In genomic region chr5:138926257-138926656, GRCh38 we compare ENCODE assay signal across 21 cellular contexts. TPM values are rescaled to one million over a fixed set of nuclear protein-coding genes. Genes with fewer than 3 reads are reported as not detected.
DNase-seq lines count a peak whose midpoint lies in the region; ATAC-seq, FAIRE-seq and TF ChIP-seq lines count a peak whose summit lies in the region.
"Had no signal": no experiment of that assay in that cellular context is flagged by ENCODE, and none has a peak within 500 bp of the region (broad histone marks: within the 10 kb centered on the region; RNA-seq: fewer than 3 reads in every experiment).

No MANE protein-coding gene starts in this region.

- H3K4me1 Mint-ChIP-seq in activated naive CD8-positive, alpha-beta T cell treated with anti-CD3 and anti-CD28 coated beads for 36 hours = no peaks in the 10 kb centered on the region
- no peaks in the 10 kb centered on the region for H3K4me1 Mint-ChIP-seq in activated naive CD8-positive, alpha-beta T cell treated with anti-CD3 and anti-CD28 coated beads, Interleukin-2, amount 50 U/mL, for 24 hours
- H3K4me1 Mint-ChIP-seq in mesothelial cell of epicardium = no peaks in the 10 kb centered on the region
- H3K4me1 Mint-ChIP-seq: CD14-positive monocyte had no signal

- peak overlapping the region; percentile 34 for H3K27ac Mint-ChIP-seq in activated naive CD8-positive, alpha-beta T cell treated with anti-CD3 and anti-CD28 coated beads for 36 hours
- H3K27ac Mint-ChIP-seq in activated naive CD8-positive, alpha-beta T cell treated with anti-CD3 and anti-CD28 coated beads, Interleukin-2, amount 50 U/mL, for 24 hours = no peak overlapping the region
- peak overlapping the region; percentile 76 for H3K27ac Mint-ChIP-seq in mesothelial cell of epicardium

- no peak for DNase-seq in activated naive CD8-positive, alpha-beta T cell treated with anti-CD3 and anti-CD28 coated beads for 36 hours
- no peak for DNase-seq in activated naive CD8-positive, alpha-beta T cell treated with anti-CD3 and anti-CD28 coated beads, Interleukin-2, amount 50 U/mL, for 24 hours
- DNase-seq in GM12878 (ENCODE audit: low read depth, low spot score) (no peak), mesothelial cell of epicardium (ENCODE audit: low spot score in 2 of 2, unreplicated experiment in 2 of 2) (no peak), tibial nerve (ENCODE audit: low spot score in 2 of 2) (no peak), NCI-H2196 treated with DMSO at 0.1 percent for 48 hours (lab: John Stamatoyannopoulos, UW; ENCODE audit: unreplicated experiment) (no peak), HAP-1 (ENCODE audit: low spot score in 2 of 2) (no peak)
- DNase-seq: 8988T, DMS153, GF-D8, GM23248, HCEC 1CT, NCI-H1092 treated with DMSO at 0.1 percent for 48 hours, NCI-H146, NCI-H2029 treated with DMSO at 0.1 percent for 48 hours, NCI-H2171, NCI-H446, NCI-H526 treated with DMSO at 0.1 percent for 48 hours had no signal

- no peaks in the 10 kb centered on the region for H3K27me3 Mint-ChIP-seq in activated naive CD8-positive, alpha-beta T cell treated with anti-CD3 and anti-CD28 coated beads for 36 hours
- H3K27me3 Mint-ChIP-seq in activated naive CD8-positive, alpha-beta T cell treated with anti-CD3 and anti-CD28 coated beads, Interleukin-2, amount 50 U/mL, for 24 hours = no peaks in the 10 kb centered on the region
- no peaks in the 10 kb centered on the region for H3K27me3 Mint-ChIP-seq in mesothelial cell of epicardium (ENCODE audit: low read depth)

- H3K4me1 ChIP-seq in GM12878 (ENCODE audit: control insufficient read depth, insufficient read depth, low read length) (no peaks in the 10 kb centered on the region), tibial nerve (peaks cover 0 to 53% (median 17%) of the 10 kb centered on the region in 4 donors), HAP-1 (no peaks in the 10 kb centered on the region)

- 95% methylated on average over 10 of the region's 11 CpGs for WGBS in GM12878 (ENCODE audit: insufficient coverage, insufficient replicate concordance, low lambda C conversion rate, missing lambda C conversion rate)
- WGBS in tibial nerve, 2 donors = 91 to 93% methylated on average over 11 of the region's 11 CpGs

- TF ChIP-seq CTCF in GM12878 (IDR thresholded peaks at IDR 0.05 in 2 of 3, conservative IDR thresholded peaks at IDR 0.05 in 1 of 3; ENCODE audit: control insufficient read depth in 2 of 3, extremely low read depth in 1 of 3, insufficient read depth in 1 of 3, low read depth in 3 of 3, low read length in 3 of 3) = no peak
- no peak for TF ChIP-seq CTCF in mesothelial cell of epicardium (IDR thresholded peaks at IDR 0.05; ENCODE audit: unreplicated experiment)
- TF ChIP-seq CTCF in tibial nerve (IDR thresholded peaks at IDR 0.05) = no peak

- H3K79me2 ChIP-seq in GM12878 (ENCODE audit: control insufficient read depth, insufficient read depth, low read length) = no peaks in the 10 kb centered on the region

- peaks cover 6% of the 10 kb centered on the region for H3K36me3 Mint-ChIP-seq in activated naive CD8-positive, alpha-beta T cell treated with anti-CD3 and anti-CD28 coated beads for 36 hours
- peaks cover 32% of the 10 kb centered on the region for H3K36me3 Mint-ChIP-seq in activated naive CD8-positive, alpha-beta T cell treated with anti-CD3 and anti-CD28 coated beads, Interleukin-2, amount 50 U/mL, for 24 hours (ENCODE audit: low read depth)
- peaks cover 45% of the 10 kb centered on the region for H3K36me3 Mint-ChIP-seq in mesothelial cell of epicardium

- no peak overlapping the region for H3K4me2 ChIP-seq in GM12878 (ENCODE audit: control insufficient read depth, insufficient read depth)

- TF ChIP-seq RAD21 in GM12878 (IDR thresholded peaks at IDR 0.05; ENCODE audit: insufficient read depth, low read depth, low read length) = no peak

- RAD21 ChIA-PET in GM12878 (lab: Charles Lee; ENCODE audit: unreplicated experiment) = no interaction called here

- ATAC-seq in activated naive CD8-positive, alpha-beta T cell treated with anti-CD3 and anti-CD28 coated beads, Interleukin-2, amount 50 U/mL, for 24 hours = no peak
- no peak for ATAC-seq in GM12878
- ATAC-seq: Panc1 had no signal

- H3K9me3 ChIP-seq in GM12878 (replicated peaks; ENCODE audit: control insufficient read depth, insufficient read depth, low read length) (no peaks in the 10 kb centered on the region), tibial nerve (no peaks in the 10 kb centered on the region), HAP-1 (no peaks in the 10 kb centered on the region)

- H3K36me3 ChIP-seq in GM12878 (ENCODE audit: control insufficient read depth in 2 of 2, insufficient read depth in 2 of 2, low read length in 1 of 2) (peaks cover 15 to 16% of the 10 kb centered on the region in 2 experiments), tibial nerve (peaks cover 0 to 64% (median 20%) of the 10 kb centered on the region in 3 donors), HAP-1 (replicated peaks) (peaks cover 52% of the 10 kb centered on the region)

- H3K9me3 Mint-ChIP-seq in activated naive CD8-positive, alpha-beta T cell treated with anti-CD3 and anti-CD28 coated beads for 36 hours = no peaks in the 10 kb centered on the region
- H3K9me3 Mint-ChIP-seq in activated naive CD8-positive, alpha-beta T cell treated with anti-CD3 and anti-CD28 coated beads, Interleukin-2, amount 50 U/mL, for 24 hours = no peaks in the 10 kb centered on the region
- H3K9me3 Mint-ChIP-seq in mesothelial cell of epicardium = no peaks in the 10 kb centered on the region

- no peak overlapping the region for H3K4me3 Mint-ChIP-seq in activated naive CD8-positive, alpha-beta T cell treated with anti-CD3 and anti-CD28 coated beads for 36 hours
- no peak overlapping the region for H3K4me3 Mint-ChIP-seq in activated naive CD8-positive, alpha-beta T cell treated with anti-CD3 and anti-CD28 coated beads, Interleukin-2, amount 50 U/mL, for 24 hours
- H3K4me3 Mint-ChIP-seq in mesothelial cell of epicardium = no peak overlapping the region
- H3K4me3 Mint-ChIP-seq: CD14-positive monocyte had no signal

- H3K4me3 ChIP-seq in GM12878 (no peak overlapping the region), tibial nerve (no peak overlapping the region), HAP-1 (no peak overlapping the region)
- H3K4me3 ChIP-seq: GM23248 had no signal

- intact Hi-C loops in GM12878 (cut with micrococcal nuclease; ENCODE audit: unreplicated experiment) = no loop called here

- SMC1A ChIA-PET in GM12878 (lab: Charles Lee; ENCODE audit: uncharacterized antibody, unreplicated experiment) = no interaction called here

- H4K20me1 ChIP-seq in GM12878 (ENCODE audit: control insufficient read depth, insufficient read depth) = no peaks in the 10 kb centered on the region

- no peak for FAIRE-seq in GM12878 (lab: Jason Lieb, UNC)

- no TSS peak for BruUV-seq in GM12878 (replicated peaks; lab: Mats Ljungman, UMichigan)

- TF ChIP-seq POLR2A in GM12878 (IDR thresholded peaks at IDR 0.05; ENCODE audit: low read depth, low read length) (peak; percentile 38; the same call in 1 of the 2 replicates), tibial nerve (IDR thresholded peaks at IDR 0.05) (no peak)

- H3K27me3 ChIP-seq in GM12878 (replicated peaks in 1 of 2; ENCODE audit: control insufficient read depth in 2 of 2, insufficient read depth in 2 of 2, low read length in 1 of 2) (no peaks in the 10 kb centered on the region), tibial nerve (no peaks in the 10 kb centered on the region), HAP-1 (ENCODE audit: low read depth) (no peaks in the 10 kb centered on the region)

- TF ChIP-seq EP300 in GM12878 (IDR thresholded peaks at IDR 0.05; ENCODE audit: borderline replicate concordance in 1 of 2, control insufficient read depth in 1 of 2, low read depth in 2 of 2, low read length in 2 of 2) (no peak), tibial nerve (IDR thresholded peaks at IDR 0.05) (no peak)

- in situ Hi-C loops in GM12878 (cut with MboI) (no loop called here), HAP-1 (cut with MboI; ENCODE audit: low sequenced_read_pairs) (no loop called here)

- POLR2A ChIA-PET in GM12878 (lab: Charles Lee) = no interaction called here

- no peak overlapping the region for H2AFZ ChIP-seq in GM12878 (ENCODE audit: control insufficient read depth, low read depth, low read length)
- H2AFZ ChIP-seq: GM23248 had no signal

- no peak overlapping the region for H3K9ac ChIP-seq in GM12878 (ENCODE audit: control insufficient read depth, insufficient read depth, low read length)
- H3K9ac ChIP-seq: GM23248 had no signal

- CTCF ChIA-PET in GM12878 (lab: Yijun Ruan, JAX) = no interaction called here

- H3K27ac ChIP-seq in GM12878 (ENCODE audit: control insufficient read depth, insufficient read depth) = no peak overlapping the region
- peak overlapping the region; percentile 96 for H3K27ac ChIP-seq in temporal lobe (ENCODE audit: low read depth, low read length)
- peak overlapping the region in 2 of 4 donors; percentile 44 to 68 for H3K27ac ChIP-seq in tibial nerve
- H3K27ac ChIP-seq: GM23248 had no signal

TF ChIP-seq in GM12878, 131 proteins besides CTCF, POLR2A, EP300 and RAD21 (continues in another document):
- TF ChIP-seq MTA2 (IDR thresholded peaks at IDR 0.05; ENCODE audit: low read depth) (no peak), NFIC (IDR thresholded peaks at IDR 0.05; ENCODE audit: low read depth, low read length) (no peak), RUNX3 (IDR thresholded peaks at IDR 0.05; ENCODE audit: low read length) (no peak), HDAC6 (IDR thresholded peaks at IDR 0.05; ENCODE audit: unreplicated experiment) (no peak)

RNA-seq across cellular contexts. Expression of gene LRRTM2, which starts 51.1 kb away (rescaled TPM):
- not detected for total RNA-seq in activated naive CD8-positive, alpha-beta T cell treated with anti-CD3 and anti-CD28 coated beads for 36 hours
- total RNA-seq in GM12878 (2013; cell fraction: nucleolus; rRNA removed) = 1.5 and 2.0 TPM in 2 replicates
- total RNA-seq in GM12878 (2014; rRNA removed) (0.05 and 0.06 TPM in 2 replicates), GM12878 (2014; rRNA removed; fragmentation: Illumina TruSeq; extraction: Trizol) (0.04 and 0.05 TPM in 2 replicates), GM12878 (2021) (0.05 TPM in 1 of 2 replicates, not detected in the other), mesothelial cell of epicardium (0.09 to 0.18 TPM (median 0.13 TPM) in 3 replicates), temporal lobe (118 TPM), tibial nerve (1 to 10 TPM in 2 of 4 donors, under 1 TPM in 2; 0.20 to 3.7 (median 0.81) TPM)
- polyA plus RNA-seq in GM12878 (2011; ENCODE audit: low read depth) = not detected
- polyA plus RNA-seq in GM12878 (2011; rRNA removed) (0.07 and 0.08 TPM in 2 replicates), GM12878 (2014; fragmentation: Illumina TruSeq; extraction: Trizol) (0.04 and 0.27 TPM in 2 replicates), GM12878 (2014; fragmentation: Nextera tagmentation; extraction: Ambion mirVana) (not detected), GM12878 (2014; rRNA removed) (0.06 and 0.10 TPM in 2 replicates), GM12878 (2016; fragmentation: Nextera tagmentation; extraction: Ambion mirVana) (under 1 TPM; 0.11 to 0.14 TPM)
- polyA plus RNA-seq in GM12878 (2011; cell fraction: cytosol; rRNA removed) = not detected in 2 replicates
- 0.12 TPM in 2 replicates for polyA plus RNA-seq in GM12878 (2011; cell fraction: nucleus; rRNA removed)
- 0.03 and 0.06 TPM in 2 replicates for polyA plus RNA-seq in GM12878 (2012)
- polyA minus RNA-seq in GM12878 (2011; rRNA and poly(A)+ RNA removed) = 0.05 TPM in 1 of 2 replicates, not detected in the other
- not detected in 2 replicates for polyA minus RNA-seq in GM12878 (2011; cell fraction: cytosol; rRNA and poly(A)+ RNA removed)
- under 0.01 and 0.10 TPM in 2 replicates for polyA minus RNA-seq in GM12878 (2011; cell fraction: nucleus; rRNA and poly(A)+ RNA removed)

Comparison
In these comparisons a context has a peak if more than half of its experiments do, and no peak if none do; other contexts are left out.
1. RNA of gene LRRTM2, which starts 51.1 kb away (total RNA-seq): 118 TPM in temporal lobe (single experiment); 0.20 to 3.7 TPM in tibial nerve, 0.09 to 0.18 TPM in mesothelial cell of epicardium, not detected in activated naive CD8-positive, alpha-beta T cell treated with anti-CD3 and anti-CD28 coated beads for 36 hours and 0.04 to 2.0 TPM in GM12878; every median in the first group is over 10 times any median in the second.